1 cellular context compared by ENCODE assay signal in genomic region chr6:147106759-147107401, GRCh38.
TF ChIP-seq lines count a peak whose summit lies in the region.

No MANE protein-coding gene starts in this region.

TF ChIP-seq in A549, 52 proteins besides CTCF, POLR2A, EP300 and RAD21 (continued from another document):
- TF ChIP-seq BCL3 (IDR thresholded peaks at IDR 0.05) (no peak), GATA3 (IDR thresholded peaks at IDR 0.05; ENCODE audit: borderline replicate concordance) (no peak), MAFK (IDR thresholded peaks at IDR 0.05; ENCODE audit: partially characterized antibody) (no peak), PHF8 (IDR thresholded peaks at IDR 0.05; ENCODE audit: borderline replicate concordance, low read depth) (no peak), EHF (CRISPR knock-in tag; IDR thresholded peaks at IDR 0.05) (no peak), CBX8 (IDR thresholded peaks at IDR 0.05) (no peak), CEBPB (IDR thresholded peaks at IDR 0.05) (no peak)
TF ChIP-seq in A549: peak in this region for 0.
